In the genomic region with DNA sequence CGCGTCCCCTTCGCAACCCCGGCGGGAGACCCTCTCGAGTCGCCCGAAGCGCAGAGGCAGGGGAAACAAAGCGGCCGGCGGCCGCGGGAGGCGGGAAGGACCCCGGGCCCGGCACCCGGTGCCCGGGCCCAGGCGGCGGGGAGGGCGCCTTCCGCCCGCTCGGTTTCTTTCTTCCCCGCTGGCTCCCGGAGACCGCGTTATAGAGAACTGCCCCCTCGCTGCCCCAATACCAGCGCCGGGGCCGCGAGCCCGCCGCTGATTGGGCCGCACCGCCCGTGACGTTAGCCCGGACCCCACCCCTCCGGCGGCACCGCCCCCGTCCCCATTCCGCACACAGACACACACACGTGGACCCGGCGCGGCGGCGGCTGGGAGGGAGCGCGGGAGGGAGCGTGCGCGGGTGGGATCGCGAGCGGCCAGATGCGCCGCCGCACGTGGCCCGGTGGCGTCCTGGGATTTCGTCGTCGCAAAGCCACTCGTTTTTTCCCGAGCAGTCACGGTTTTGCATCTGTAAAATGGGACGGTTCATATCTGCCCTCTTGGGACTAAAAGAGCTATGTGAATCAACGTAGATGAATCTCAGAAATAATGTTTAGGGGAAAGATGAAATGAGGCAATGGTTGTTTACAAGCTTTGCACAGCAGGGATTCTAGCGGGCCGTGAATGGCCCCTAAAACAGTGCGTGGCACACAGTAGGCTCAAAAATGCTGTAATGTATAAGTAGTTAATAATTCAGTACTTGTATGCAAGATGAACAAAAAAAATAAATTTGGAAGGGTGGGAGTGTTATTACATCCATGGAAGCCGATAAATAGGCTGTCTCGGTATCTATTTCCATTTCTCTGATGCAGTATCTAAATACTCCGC, we compare ENCODE assay signal across 8 cellular contexts. TPM values are rescaled to one million over a fixed set of nuclear protein-coding genes. Genes with fewer than 3 reads are reported as not detected.
DNase-seq lines count a peak whose midpoint lies in the region; ATAC-seq and TF ChIP-seq lines count a peak whose summit lies in the region.

TSS of gene EPOP (minus strand) at position 209 of the 867 bp plus-strand sequence. CDS start 462 bp downstream, outside the sequence.

- H3K36me3 Mint-ChIP-seq in activated CD4-positive, alpha-beta T cell treated with anti-CD3 and anti-CD28 coated beads, Interleukin-2, amount 10 ng/mL, durations not matched to agents 7 days and 5 days (ENCODE audit: low read depth): no peaks in the 10 kb centered on the region
- H3K36me3 Mint-ChIP-seq in dendritic cell treated with granulocyte-macrophage colony-stimulating factor and Interleukin-4, amounts not matched to agents 40 ng/mL and 50 ng/mL, for 4 days (ENCODE audit: low read depth): peaks cover 12% of the 10 kb centered on the region

- H3K27ac Mint-ChIP-seq in activated CD4-positive, alpha-beta T cell treated with anti-CD3 and anti-CD28 coated beads, Interleukin-2, amount 10 ng/mL, durations not matched to agents 7 days and 5 days: peak within 1 kb of the TSS; percentile 36
- peak within 1 kb of the TSS; percentile 68 for H3K27ac Mint-ChIP-seq in dendritic cell treated with granulocyte-macrophage colony-stimulating factor and Interleukin-4, amounts not matched to agents 40 ng/mL and 50 ng/mL, for 4 days

- POLR2A ChIA-PET in activated CD4-positive, alpha-beta T cell treated with anti-CD3 and anti-CD28 coated beads, Interleukin-2, amount 10 ng/mL, durations not matched to agents 7 days and 5 days (lab: Charles Lee): no interaction called here

- H3K4me1 Mint-ChIP-seq in activated CD4-positive, alpha-beta T cell treated with anti-CD3 and anti-CD28 coated beads, Interleukin-2, amount 10 ng/mL, durations not matched to agents 7 days and 5 days: peaks cover 43% of the 10 kb centered on the region
- peaks cover 76% of the 10 kb centered on the region for H3K4me1 Mint-ChIP-seq in dendritic cell treated with granulocyte-macrophage colony-stimulating factor and Interleukin-4, amounts not matched to agents 40 ng/mL and 50 ng/mL, for 4 days (ENCODE audit: low read depth)

- in situ Hi-C loops in ACHN (cut with HindIII; ENCODE audit: low pct_ligation_motif_present, low pct_unique_long_range_greater_than_20kb, low sequenced_read_pairs): no loop called here

- WGBS in lower leg skin, 2 donors: 4 to 8% methylated on average over 35 to 67 of the region's 80 CpGs

- TF ChIP-seq POLR2A in lower leg skin (IDR thresholded peaks at IDR 0.05): no peak

- H3K9me3 Mint-ChIP-seq in activated CD4-positive, alpha-beta T cell treated with anti-CD3 and anti-CD28 coated beads, Interleukin-2, amount 10 ng/mL, durations not matched to agents 7 days and 5 days: no peaks in the 10 kb centered on the region
- no peaks in the 10 kb centered on the region for H3K9me3 Mint-ChIP-seq in dendritic cell treated with granulocyte-macrophage colony-stimulating factor and Interleukin-4, amounts not matched to agents 40 ng/mL and 50 ng/mL, for 4 days

- peaks cover 28% of the 10 kb centered on the region for H3K27me3 Mint-ChIP-seq in activated CD4-positive, alpha-beta T cell treated with anti-CD3 and anti-CD28 coated beads, Interleukin-2, amount 10 ng/mL, durations not matched to agents 7 days and 5 days
- peaks cover 39% of the 10 kb centered on the region for H3K27me3 Mint-ChIP-seq in dendritic cell treated with granulocyte-macrophage colony-stimulating factor and Interleukin-4, amounts not matched to agents 40 ng/mL and 50 ng/mL, for 4 days

- no peak for TF ChIP-seq CTCF in lower leg skin (IDR thresholded peaks at IDR 0.05)

- ATAC-seq in GM18873 (IDR thresholded peaks at IDR 0.05; ENCODE audit: low FRiP score, unreplicated experiment): peak; percentile 56
- peak; percentile 67 for ATAC-seq in HG03354 (IDR thresholded peaks at IDR 0.05; ENCODE audit: poor library complexity, severe bottlenecking, unreplicated experiment)

- peak within 1 kb of the TSS; percentile 51 for H3K4me3 ChIP-seq in lower leg skin (ENCODE audit: low read depth, poor library complexity, severe bottlenecking)

- CTCF ChIA-PET in activated CD4-positive, alpha-beta T cell treated with anti-CD3 and anti-CD28 coated beads, Interleukin-2, amount 10 ng/mL, durations not matched to agents 7 days and 5 days (lab: Charles Lee): interaction anchor here (0.9 to 6.0 kb wide), 6 partner anchors 8 to 117 kb away, joined by 3 to 57 read pairs (median 5); no protein-coding TSS in a partner anchor

- peak within 1 kb of the TSS; percentile 55 for H3K4me3 Mint-ChIP-seq in activated CD4-positive, alpha-beta T cell treated with anti-CD3 and anti-CD28 coated beads, Interleukin-2, amount 10 ng/mL, durations not matched to agents 7 days and 5 days
- peak within 1 kb of the TSS; percentile 76 for H3K4me3 Mint-ChIP-seq in dendritic cell treated with granulocyte-macrophage colony-stimulating factor and Interleukin-4, amounts not matched to agents 40 ng/mL and 50 ng/mL, for 4 days

- intact Hi-C loops in dendritic cell treated with granulocyte-macrophage colony-stimulating factor and Interleukin-4, amounts not matched to agents 40 ng/mL and 50 ng/mL, for 4 days (cut with micrococcal nuclease): loop anchor here (1.0 kb wide), 1 partner anchor 28 kb away; no protein-coding TSS in a partner anchor
- intact Hi-C loops in lower leg skin (cut with DNase I; ENCODE audit: low total_unique reads): loop anchor here (2.0 kb wide), 1 partner anchor 56 kb away; the partner anchor contains the start of gene CISD3

- DNase-seq in ACHN (peak; percentile 89), NCI-H524 treated with DMSO at 0.1 percent for 48 hours (lab: John Stamatoyannopoulos, UW) (peak; percentile 51), lower leg skin (ENCODE audit: low spot score in 2 of 2) (peak; percentile 72 to 96)
- peak; percentile 90 for DNase-seq in activated CD4-positive, alpha-beta T cell treated with anti-CD3 and anti-CD28 coated beads, Interleukin-2, amount 10 ng/mL, durations not matched to agents 7 days and 5 days
- peak; percentile 90 to 92 for DNase-seq in stimulated activated CD4-positive, alpha-beta T cell treated with anti-CD3 and anti-CD28 coated beads, Interleukin-4, amount 100 ng/mL, for 48 hours (ENCODE audit: low read depth in 2 of 2)

RNA-seq across cellular contexts. Expression of gene EPOP, which starts in this region (rescaled TPM):
- 1 to 10 TPM; 7.5 to 7.8 TPM for total RNA-seq in activated CD4-positive, alpha-beta T cell treated with anti-CD3 and anti-CD28 coated beads, Interleukin-2, amount 10 ng/mL, durations not matched to agents 7 days and 5 days
- total RNA-seq in lower leg skin: 1 to 10 TPM; 1.8 to 8.7 (median 3.3) TPM

Comparison
In these comparisons a context has a peak if more than half of its experiments do, and no peak if none do; other contexts are left out.
1. Peak in every context shown above with its lines: DNase-seq, ATAC-seq and H3K4me3 ChIP-seq.